ENCODE assay signal across 9 cellular contexts in the genomic region with DNA sequence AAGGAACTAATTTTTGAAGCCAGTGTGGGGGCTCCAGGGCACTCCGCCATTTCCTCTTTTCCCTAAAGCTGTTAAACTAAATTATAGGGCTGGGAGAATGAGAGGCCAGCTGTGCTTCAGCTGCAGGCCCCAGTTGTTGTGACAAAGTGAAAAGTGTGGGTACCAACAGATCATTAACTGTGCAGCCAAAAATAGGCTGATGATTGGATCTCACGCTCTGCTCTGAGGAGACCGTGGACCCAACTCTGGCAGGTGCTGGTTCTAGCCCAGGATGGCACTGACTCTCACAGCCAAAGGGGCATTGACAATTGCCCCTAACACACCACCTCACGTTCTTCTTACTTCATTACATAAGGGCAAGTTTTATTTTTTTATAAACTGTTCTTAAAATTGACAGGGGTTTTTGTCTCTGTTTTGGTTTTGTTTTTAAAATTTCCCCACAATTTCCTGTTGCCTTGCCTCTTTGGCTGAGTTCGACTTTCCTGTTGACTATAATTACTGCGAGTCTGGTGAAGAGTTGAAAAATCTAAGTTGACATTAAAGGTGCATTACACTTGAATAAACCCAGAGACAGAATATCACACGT.
A peak's percentile ranks its signal among the peaks of the same experiment; 100 is the strongest.
DNase-seq lines count a peak whose midpoint lies in the region; ATAC-seq and TF ChIP-seq lines count a peak whose summit lies in the region.
"Had no signal": no experiment of that assay in that cellular context is flagged by ENCODE, and none has a peak within 500 bp of the region (broad histone marks: within the 10 kb centered on the region; RNA-seq: fewer than 3 reads in every experiment).

No MANE protein-coding gene starts in this region.

- H3K9me3 ChIP-seq in BLaER1 treated with 17β-estradiol and CSF1 and Interleukin-3, amounts not matched to agents 10 nM and 100 nM (replicated peaks in 1 of 11) = peaks cover 0 to 7% (median 0%) of the 10 kb centered on the region in 11 experiments; a peak in 2 of 22 replicates
- H3K9me3 ChIP-seq in BE2C = no peaks in the 10 kb centered on the region

- H3K27ac Mint-ChIP-seq in activated CD8-positive, alpha-beta T cell treated with anti-CD3 and anti-CD28 coated beads, Interleukin-2, amount 10 ng/mL, durations not matched to agents 7 days and 5 days = peak overlapping the region; percentile 85
- H3K27ac Mint-ChIP-seq in mesothelial cell of epicardium = no peak overlapping the region

- H3K27ac ChIP-seq in BLaER1 treated with 17β-estradiol and CSF1 and Interleukin-3, amounts not matched to agents 10 nM and 100 nM = peak overlapping the region; percentile 28 to 70 (median 59); a peak in 19 of 22 replicates

- H3K36me3 Mint-ChIP-seq in activated CD8-positive, alpha-beta T cell treated with anti-CD3 and anti-CD28 coated beads, Interleukin-2, amount 10 ng/mL, durations not matched to agents 7 days and 5 days (ENCODE audit: low read depth) = no peaks in the 10 kb centered on the region
- H3K36me3 Mint-ChIP-seq in mesothelial cell of epicardium = no peaks in the 10 kb centered on the region

- peak overlapping the region; percentile 50 for H3K4me3 Mint-ChIP-seq in activated CD8-positive, alpha-beta T cell treated with anti-CD3 and anti-CD28 coated beads, Interleukin-2, amount 10 ng/mL, durations not matched to agents 7 days and 5 days
- no peak overlapping the region for H3K4me3 Mint-ChIP-seq in mesothelial cell of epicardium

- H3K9ac ChIP-seq in BLaER1 treated with 17β-estradiol and CSF1 and Interleukin-3, amounts not matched to agents 10 nM and 100 nM = peak overlapping the region in 8 of 11 experiments; percentile 7 to 55 (median 32); a peak in 9 of 22 replicates

- no peaks in the 10 kb centered on the region for H3K36me3 ChIP-seq in BLaER1 treated with 17β-estradiol and CSF1 and Interleukin-3, amounts not matched to agents 10 nM and 100 nM
- H3K36me3 ChIP-seq in BE2C = no peaks in the 10 kb centered on the region

- POLR2A ChIA-PET in activated CD8-positive, alpha-beta T cell treated with anti-CD3 and anti-CD28 coated beads, Interleukin-2, amount 10 ng/mL, durations not matched to agents 7 days and 5 days (lab: Charles Lee) = interaction anchor here (1.5 to 1.7 kb wide), 2 partner anchors 12 to 22 kb away, joined by 3 to 5 read pairs; no protein-coding TSS in a partner anchor

- H3K4me1 Mint-ChIP-seq in activated CD8-positive, alpha-beta T cell treated with anti-CD3 and anti-CD28 coated beads, Interleukin-2, amount 10 ng/mL, durations not matched to agents 7 days and 5 days (ENCODE audit: low read depth) = peaks cover 43% of the 10 kb centered on the region
- H3K4me1 Mint-ChIP-seq in mesothelial cell of epicardium = peaks cover 58% of the 10 kb centered on the region

- peak overlapping the region; percentile 63 to 89 (median 70) for H3K4me2 ChIP-seq in BLaER1 treated with 17β-estradiol and CSF1 and Interleukin-3, amounts not matched to agents 10 nM and 100 nM

- peak overlapping the region in 3 of 10 experiments; percentile 9 to 13 (median 12); a peak in 3 of 20 replicates for H3K4me3 ChIP-seq in BLaER1 treated with 17β-estradiol and CSF1 and Interleukin-3, amounts not matched to agents 10 nM and 100 nM
- H3K4me3 ChIP-seq in BE2C (ENCODE audit: low read depth, low read length) = no peak overlapping the region

- TF ChIP-seq CTCF in mesothelial cell of epicardium (IDR thresholded peaks at IDR 0.05; ENCODE audit: unreplicated experiment) = no peak
- no peak for TF ChIP-seq CTCF in BE2C (IDR thresholded peaks at IDR 0.05; ENCODE audit: low read depth, low read length)

- CTCF ChIA-PET in activated CD8-positive, alpha-beta T cell treated with anti-CD3 and anti-CD28 coated beads, Interleukin-2, amount 10 ng/mL, durations not matched to agents 7 days and 5 days (lab: Charles Lee) = interaction anchor here (1.0 to 1.1 kb wide), 2 partner anchors 10 to 217 kb away, joined by 3 read pairs; no protein-coding TSS in a partner anchor

- DNase-seq in activated CD8-positive, alpha-beta T cell treated with anti-CD3 and anti-CD28 coated beads, Interleukin-2, amount 10 ng/mL, durations not matched to agents 7 days and 5 days = no peak
- DNase-seq in RPMI8226 = no peak
- DNase-seq in mesothelial cell of epicardium (ENCODE audit: low spot score in 2 of 2, unreplicated experiment in 2 of 2) = no peak
- DNase-seq in NCI-H446 (lab: John Stamatoyannopoulos, UW) = no peak
- DNase-seq in BE2C = no peak
- DNase-seq: glutamatergic neuron had no signal

- no peaks in the 10 kb centered on the region for H4K20me1 ChIP-seq in BLaER1 treated with 17β-estradiol and CSF1 and Interleukin-3, amounts not matched to agents 10 nM and 100 nM

- H3K27me3 ChIP-seq in BLaER1 treated with 17β-estradiol and CSF1 and Interleukin-3, amounts not matched to agents 10 nM and 100 nM = no peaks in the 10 kb centered on the region
- H3K27me3 ChIP-seq in BE2C = no peaks in the 10 kb centered on the region

- peaks cover 20 to 47% (median 31%) of the 10 kb centered on the region in 10 experiments for H3K4me1 ChIP-seq in BLaER1 treated with 17β-estradiol and CSF1 and Interleukin-3, amounts not matched to agents 10 nM and 100 nM
- no peaks in the 10 kb centered on the region for H3K4me1 ChIP-seq in BE2C

- no peaks in the 10 kb centered on the region for H3K27me3 Mint-ChIP-seq in activated CD8-positive, alpha-beta T cell treated with anti-CD3 and anti-CD28 coated beads, Interleukin-2, amount 10 ng/mL, durations not matched to agents 7 days and 5 days (ENCODE audit: low read depth)
- no peaks in the 10 kb centered on the region for H3K27me3 Mint-ChIP-seq in mesothelial cell of epicardium (ENCODE audit: low read depth)

- ATAC-seq in GM19035 (IDR thresholded peaks at IDR 0.05; ENCODE audit: unreplicated experiment) (peak; percentile 67), HG03025 (IDR thresholded peaks at IDR 0.05; ENCODE audit: low FRiP score, unreplicated experiment) (peak; percentile 62)
- peak; percentile 57 for ATAC-seq in activated CD8-positive, alpha-beta T cell treated with anti-CD3 and anti-CD28 coated beads, Interleukin-2, amount 10 ng/mL, durations not matched to agents 7 days and 5 days

- no peaks in the 10 kb centered on the region for H3K9me3 Mint-ChIP-seq in activated CD8-positive, alpha-beta T cell treated with anti-CD3 and anti-CD28 coated beads, Interleukin-2, amount 10 ng/mL, durations not matched to agents 7 days and 5 days (ENCODE audit: insufficient read depth)
- H3K9me3 Mint-ChIP-seq in mesothelial cell of epicardium = peaks cover 2% of the 10 kb centered on the region
